8 cellular contexts compared by ENCODE assay signal in the genomic region with DNA sequence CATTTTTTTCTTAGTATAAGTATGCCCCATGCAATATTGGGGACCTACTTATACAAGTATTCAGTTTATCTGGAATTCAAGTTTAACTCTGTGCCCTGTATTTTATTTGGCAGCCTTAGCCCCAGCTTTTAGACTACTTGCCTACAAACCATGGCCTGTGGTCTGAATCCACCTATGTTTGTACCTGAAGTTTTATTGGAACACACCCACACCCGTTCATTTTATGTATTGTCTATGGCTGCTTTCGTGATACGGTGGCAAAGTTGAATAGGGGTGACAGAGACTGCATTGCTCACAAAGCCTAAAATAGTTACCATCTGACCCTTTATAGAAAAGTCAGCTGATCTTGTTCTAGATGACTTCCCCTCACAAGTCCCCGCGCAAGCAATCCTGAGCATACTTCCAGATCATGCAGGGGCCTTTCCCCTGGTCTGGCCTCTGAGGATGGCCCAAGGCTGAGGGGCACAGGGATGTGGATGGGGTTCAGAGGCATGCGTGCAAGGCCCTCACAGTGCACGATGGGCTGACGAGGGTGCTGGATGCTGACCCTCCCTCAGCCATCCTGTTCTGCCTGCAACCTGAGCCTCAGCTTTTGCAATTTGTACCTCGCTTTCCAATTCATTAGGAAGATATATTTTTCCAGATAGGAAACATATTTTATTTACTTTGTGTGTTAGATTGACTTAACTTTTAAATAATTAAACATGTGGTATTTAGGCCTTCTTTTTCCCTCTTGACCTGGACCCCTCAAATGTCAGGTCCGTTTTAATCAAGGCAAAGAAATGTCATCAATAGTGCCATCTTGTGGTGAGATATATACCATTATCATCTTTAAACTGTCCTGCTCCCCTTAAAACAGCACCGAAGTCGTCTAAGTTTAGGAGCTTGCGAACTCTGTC.
DNase-seq lines count a peak whose midpoint lies in the region; ATAC-seq and TF ChIP-seq lines count a peak whose summit lies in the region.

No MANE protein-coding gene starts in this region.

- intact Hi-C loops in CD14-positive monocyte (cut with micrococcal nuclease), result loop anchor here (5.0 to 10.0 kb wide), 2 partner anchors 794 to 797 kb away; no protein-coding TSS in a partner anchor

- no peaks in the 10 kb centered on the region for H3K36me3 Mint-ChIP-seq in CD14-positive monocyte

- H3K27me3 ChIP-seq in fibroblast of lung (ENCODE audit: control insufficient read depth, insufficient read depth, low read length) (no peaks in the 10 kb centered on the region), osteoblast (ENCODE audit: insufficient read depth, low read length) (peaks cover 10% of the 10 kb centered on the region)

- peaks cover 3% of the 10 kb centered on the region for H3K4me1 Mint-ChIP-seq in CD14-positive monocyte

- H3K4me1 ChIP-seq in fibroblast of lung (ENCODE audit: control insufficient read depth, extremely low read depth, insufficient read depth, low read length) (no peaks in the 10 kb centered on the region), osteoblast (ENCODE audit: insufficient read depth, low read length) (no peaks in the 10 kb centered on the region)

- peak; percentile 23 for ATAC-seq in GM18873 (IDR thresholded peaks at IDR 0.05; ENCODE audit: low FRiP score, unreplicated experiment)
- ATAC-seq in HG02623 (IDR thresholded peaks at IDR 0.05; ENCODE audit: unreplicated experiment), result no peak

- H3K27ac Mint-ChIP-seq in CD14-positive monocyte, result no peak overlapping the region

- no peak overlapping the region for H3K9ac ChIP-seq in fibroblast of lung (ENCODE audit: insufficient read depth, low read length)

- H3K4me3 Mint-ChIP-seq in CD14-positive monocyte, result no peak overlapping the region

- H3K9me3 ChIP-seq in fibroblast of lung (ENCODE audit: control insufficient read depth, insufficient read depth, low read depth, low read length) (no peaks in the 10 kb centered on the region), osteoblast (ENCODE audit: low read depth, low read length) (no peaks in the 10 kb centered on the region)

- H3K79me2 ChIP-seq in fibroblast of lung (ENCODE audit: control insufficient read depth, insufficient read depth, low read length), result no peaks in the 10 kb centered on the region
- no peaks in the 10 kb centered on the region for H3K79me2 ChIP-seq in osteoblast (ENCODE audit: insufficient read depth, low read length)

- H3K4me3 ChIP-seq in fibroblast of lung (replicated peaks in 1 of 4; ENCODE audit: control extremely low read depth in 1 of 4, insufficient read depth in 1 of 4, low read depth in 3 of 4, low read length in 4 of 4) (no peak overlapping the region), osteoblast (ENCODE audit: insufficient read depth, low read length) (no peak overlapping the region)

- H3K27ac ChIP-seq in fibroblast of lung (ENCODE audit: insufficient read depth, low read length) (no peak overlapping the region), osteoblast (ENCODE audit: low read depth, low read length) (no peak overlapping the region)

- H3K36me3 ChIP-seq in fibroblast of lung (ENCODE audit: control insufficient read depth, insufficient read depth, low read length) (no peaks in the 10 kb centered on the region), osteoblast (ENCODE audit: insufficient read depth, low read length) (no peaks in the 10 kb centered on the region)

- peaks cover 0 to 3% (median 1%) of the 10 kb centered on the region in 3 donors for H3K27me3 Mint-ChIP-seq in CD14-positive monocyte (ENCODE audit: low read depth in 3 of 3)

- no peaks in the 10 kb centered on the region for H3K9me3 Mint-ChIP-seq in CD14-positive monocyte

- peak; percentile 63 for TF ChIP-seq CTCF in CD14-positive monocyte (IDR thresholded peaks at IDR 0.05)
- peak in 1 of 2 donors; percentile 22 for TF ChIP-seq CTCF in fibroblast of lung (conservative IDR thresholded peaks at IDR 0.05 in 1 of 2, IDR thresholded peaks at IDR 0.05 in 1 of 2; ENCODE audit: low read depth in 1 of 2, low read length in 2 of 2)
- TF ChIP-seq CTCF in osteoblast (IDR thresholded peaks at IDR 0.05; ENCODE audit: extremely low read depth, low read depth, low read length), result peak; percentile 46

- H3K4me2 ChIP-seq in fibroblast of lung (ENCODE audit: extremely low read depth, insufficient read depth, low read length) (no peak overlapping the region), osteoblast (ENCODE audit: insufficient read depth, low read length) (no peak overlapping the region)

- H2AFZ ChIP-seq in fibroblast of lung (ENCODE audit: low read length) (no peak overlapping the region), osteoblast (ENCODE audit: low read length) (no peak overlapping the region)

- H4K20me1 ChIP-seq in fibroblast of lung (ENCODE audit: control insufficient read depth, extremely low read depth, insufficient read depth, low read length), result no peaks in the 10 kb centered on the region
- no peaks in the 10 kb centered on the region for H4K20me1 ChIP-seq in osteoblast (ENCODE audit: insufficient read depth, low read length)

- TF ChIP-seq EP300 in Ishikawa (IDR thresholded peaks at IDR 0.05; ENCODE audit: borderline replicate concordance), result no peak

- TF ChIP-seq RAD21 in Ishikawa (IDR thresholded peaks at IDR 0.05; ENCODE audit: low read depth), result peak; percentile 50; the same call in 1 of the 2 replicates

- DNase-seq in CD14-positive monocyte (ENCODE audit: low spot score) (no peak), SK-N-DZ (ENCODE audit: low spot score) (peak; percentile 18), fibroblast of lung (ENCODE audit: low read depth in 2 of 2) (peak; percentile 17 to 44), osteoblast (ENCODE audit: insufficient read length, low spot score, missing footprints) (no peak)
- DNase-seq in effector CD8-positive, alpha-beta T cell (lab: John Stamatoyannopoulos, UW), result no peak

TF ChIP-seq in Ishikawa, 13 proteins besides CTCF, POLR2A, EP300 and RAD21:
- no peak for TF ChIP-seq CEBPB (IDR thresholded peaks at IDR 0.05)
- TF ChIP-seq NFIC (IDR thresholded peaks at IDR 0.05), result no peak
- TF ChIP-seq, protein P1, sequence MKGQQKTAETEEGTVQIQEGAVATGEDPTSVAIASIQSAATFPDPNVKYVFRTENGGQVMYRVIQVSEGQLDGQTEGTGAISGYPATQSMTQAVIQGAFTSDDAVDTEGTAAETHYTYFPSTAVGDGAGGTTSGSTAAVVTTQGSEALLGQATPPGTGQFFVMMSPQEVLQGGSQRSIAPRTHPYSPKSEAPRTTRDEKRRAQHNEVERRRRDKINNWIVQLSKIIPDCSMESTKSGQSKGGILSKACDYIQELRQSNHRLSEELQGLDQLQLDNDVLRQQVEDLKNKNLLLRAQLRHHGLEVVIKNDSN (IDR thresholded peaks at IDR 0.05), result no peak
- TF ChIP-seq, protein P2, sequence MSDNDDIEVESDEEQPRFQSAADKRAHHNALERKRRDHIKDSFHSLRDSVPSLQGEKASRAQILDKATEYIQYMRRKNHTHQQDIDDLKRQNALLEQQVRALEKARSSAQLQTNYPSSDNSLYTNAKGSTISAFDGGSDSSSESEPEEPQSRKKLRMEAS (IDR thresholded peaks at IDR 0.05), result no peak
- TF ChIP-seq CREB1 (IDR thresholded peaks at IDR 0.05; ENCODE audit: low read depth), result no peak
- TF ChIP-seq EGR1 (IDR thresholded peaks at IDR 0.05), result no peak
- TF ChIP-seq FOXM1 (IDR thresholded peaks at IDR 0.05; ENCODE audit: borderline replicate concordance, low read depth), result no peak
- TF ChIP-seq, protein P3, sequence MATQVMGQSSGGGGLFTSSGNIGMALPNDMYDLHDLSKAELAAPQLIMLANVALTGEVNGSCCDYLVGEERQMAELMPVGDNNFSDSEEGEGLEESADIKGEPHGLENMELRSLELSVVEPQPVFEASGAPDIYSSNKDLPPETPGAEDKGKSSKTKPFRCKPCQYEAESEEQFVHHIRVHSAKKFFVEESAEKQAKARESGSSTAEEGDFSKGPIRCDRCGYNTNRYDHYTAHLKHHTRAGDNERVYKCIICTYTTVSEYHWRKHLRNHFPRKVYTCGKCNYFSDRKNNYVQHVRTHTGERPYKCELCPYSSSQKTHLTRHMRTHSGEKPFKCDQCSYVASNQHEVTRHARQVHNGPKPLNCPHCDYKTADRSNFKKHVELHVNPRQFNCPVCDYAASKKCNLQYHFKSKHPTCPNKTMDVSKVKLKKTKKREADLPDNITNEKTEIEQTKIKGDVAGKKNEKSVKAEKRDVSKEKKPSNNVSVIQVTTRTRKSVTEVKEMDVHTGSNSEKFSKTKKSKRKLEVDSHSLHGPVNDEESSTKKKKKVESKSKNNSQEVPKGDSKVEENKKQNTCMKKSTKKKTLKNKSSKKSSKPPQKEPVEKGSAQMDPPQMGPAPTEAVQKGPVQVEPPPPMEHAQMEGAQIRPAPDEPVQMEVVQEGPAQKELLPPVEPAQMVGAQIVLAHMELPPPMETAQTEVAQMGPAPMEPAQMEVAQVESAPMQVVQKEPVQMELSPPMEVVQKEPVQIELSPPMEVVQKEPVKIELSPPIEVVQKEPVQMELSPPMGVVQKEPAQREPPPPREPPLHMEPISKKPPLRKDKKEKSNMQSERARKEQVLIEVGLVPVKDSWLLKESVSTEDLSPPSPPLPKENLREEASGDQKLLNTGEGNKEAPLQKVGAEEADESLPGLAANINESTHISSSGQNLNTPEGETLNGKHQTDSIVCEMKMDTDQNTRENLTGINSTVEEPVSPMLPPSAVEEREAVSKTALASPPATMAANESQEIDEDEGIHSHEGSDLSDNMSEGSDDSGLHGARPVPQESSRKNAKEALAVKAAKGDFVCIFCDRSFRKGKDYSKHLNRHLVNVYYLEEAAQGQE (IDR thresholded peaks at IDR 0.05; ENCODE audit: low read depth), result no peak
- TF ChIP-seq YY1 (IDR thresholded peaks at IDR 0.05; ENCODE audit: low read depth), result no peak
- TF ChIP-seq TCF12 (IDR thresholded peaks at IDR 0.05; ENCODE audit: low read depth), result no peak
- TF ChIP-seq TAF1 (IDR thresholded peaks at IDR 0.05; ENCODE audit: low read depth), result no peak
- no peak for TF ChIP-seq TEAD4 (IDR thresholded peaks at IDR 0.05)
- no peak for TF ChIP-seq ZBTB7A (IDR thresholded peaks at IDR 0.05; ENCODE audit: low read depth)
TF ChIP-seq in Ishikawa: peak in this region for 0.

Comparison
In these comparisons a context has a peak if more than half of its experiments do, and no peak if none do; other contexts are left out.
1. DNase-seq: peak in SK-N-DZ (single experiment) and fibroblast of lung (2 of 2); none in CD14-positive monocyte (single experiment), osteoblast (single experiment) and effector CD8-positive, alpha-beta T cell (single experiment).